12 cellular contexts compared by ENCODE assay signal in genomic region chr10:61683319-61683718, GRCh38. TPM values are rescaled to one million over a fixed set of nuclear protein-coding genes. Genes with fewer than 3 reads are reported as not detected.
"Had no signal": no experiment of that assay in that cellular context is flagged by ENCODE, and none has a peak within 500 bp of the region (broad histone marks: within the 10 kb centered on the region; RNA-seq: fewer than 3 reads in every experiment).

No MANE protein-coding gene starts in this region.

- H3K9me3 Mint-ChIP-seq: HFFc6, IgD-negative memory B cell had no signal

- H3K36me3 ChIP-seq: HAP-1 had no signal

- H3K36me3 Mint-ChIP-seq: IgD-negative memory B cell had no signal

- H3K9me3 ChIP-seq: HAP-1 had no signal

- H3K27ac ChIP-seq: GM23248, HL-60, KMS-11 had no signal

- H3K27me3 Mint-ChIP-seq: IgD-negative memory B cell had no signal

- H3K4me2 ChIP-seq: KMS-11 had no signal

- H3K9ac ChIP-seq: GM23248, KMS-11 had no signal

- DNase-seq: GM23248, GOT3, H7, HFFc6, Karpas-422, KBM-7 had no signal

- H2AFZ ChIP-seq: GM23248 had no signal

- H3K4me3 ChIP-seq: GM23248, HAP-1 had no signal

- H3K4me3 Mint-ChIP-seq: HFFc6, IgD-negative memory B cell had no signal

- H3K4me1 ChIP-seq: HAP-1 had no signal

- ATAC-seq: HCT116 had no signal

- H3K4me1 Mint-ChIP-seq: IgD-negative memory B cell had no signal

RNA-seq across cellular contexts. Expression of gene CABCOCO1, which starts 20.6 kb away (rescaled TPM):
- total RNA-seq: H7, HT1080 had no signal
- polyA plus RNA-seq: IgD-negative memory B cell had no signal
